In genomic region chr1:162587347-162587746, GRCh38 we compare ENCODE assay signal across 25 cellular contexts. TPM values are rescaled to one million over a fixed set of nuclear protein-coding genes. Genes with fewer than 3 reads are reported as not detected.
A peak's percentile ranks its signal among the peaks of the same experiment; 100 is the strongest.
DNase-seq lines count a peak whose midpoint lies in the region; ATAC-seq, FAIRE-seq and TF ChIP-seq lines count a peak whose summit lies in the region.
"Had no signal": no experiment of that assay in that cellular context is flagged by ENCODE, and none has a peak within 500 bp of the region (broad histone marks: within the 10 kb centered on the region; RNA-seq: fewer than 3 reads in every experiment).

No MANE protein-coding gene starts in this region.

- ATAC-seq in Panc1 (no peak), pancreas (peak; percentile 70 to 85 (median 81))
- ATAC-seq: activated T-helper 17 cell treated with anti-CD3 and anti-CD28 coated beads, Interleukin-2, amount 50 U/mL, for 72 hours; natural killer cell treated with Interleukin-12 subunit alpha and Interleukin-12 subunit beta and Interleukin-15 and Interleukin-18, amount 100 ng/mL, for 72 hours had no signal

- WGBS in pancreas, 2 donors: 9 to 18% methylated on average over 6 of the region's 6 CpGs

- intact Hi-C loops in Panc1 (cut with micrococcal nuclease; ENCODE audit: unreplicated experiment): no loop called here
- intact Hi-C loops in pancreas (cut with DNase I): no loop called here

- H3K36me3 ChIP-seq in Panc1 (ENCODE audit: control insufficient read depth, insufficient read depth, low read length): peaks cover 18% of the 10 kb centered on the region
- peaks cover 0 to 61% (median 6%) of the 10 kb centered on the region in 3 donors for H3K36me3 ChIP-seq in pancreas
- peaks cover 80% of the 10 kb centered on the region for H3K36me3 ChIP-seq in right atrium auricular region

- DNase-seq in NCI-H2081 (lab: John Stamatoyannopoulos, UW): peak; percentile 23 to 72
- no peak for DNase-seq in NCI-H2081 treated with DMSO at 0.1 percent for 48 hours (lab: John Stamatoyannopoulos, UW)
- peak; percentile 34 for DNase-seq in NCI-H1694 treated with DMSO at 0.1 percent for 48 hours (lab: John Stamatoyannopoulos, UW)
- no peak for DNase-seq in Panc1 (ENCODE audit: low read depth, low spot score)
- DNase-seq in pancreas: peak in 3 of 6 donors; percentile 48 to 57 (median 48)
- no peak for DNase-seq in NCI-H187 (lab: John Stamatoyannopoulos, UW)
- no peak for DNase-seq in SKM-1 treated with dmso at 0.1 percent for 144 hours (lab: John Stamatoyannopoulos, UW; ENCODE audit: unreplicated experiment)
- DNase-seq in right atrium auricular region (ENCODE audit: low spot score): no peak
- DNase-seq: activated CD4-positive, alpha-beta T cell treated with anti-CD3 and anti-CD28 coated beads for 48 hours; BE2C; foreskin melanocyte; KBM-7; kidney glomerular epithelial cell; mesenchymal stem cell; NCI-H1436; NCI-H69; stimulated activated CD4-positive, alpha-beta T cell treated with anti-CD3 and anti-CD28 coated beads, Interleukin-2, amount 100 ng/mL, for 48 hours had no signal

- TSS peak; percentile 18 for BruUV-seq in Panc1 (replicated peaks; lab: Mats Ljungman, UMichigan)

- H3K27me3 ChIP-seq in Panc1 (ENCODE audit: control insufficient read depth, insufficient read depth, low read length) (no peaks in the 10 kb centered on the region), pancreas (no peaks in the 10 kb centered on the region), right atrium auricular region (no peaks in the 10 kb centered on the region)
- H3K27me3 ChIP-seq: BE2C, vagina had no signal

- H3K27ac ChIP-seq in Panc1 (ENCODE audit: low read length) (no peak overlapping the region), pancreas (peak overlapping the region in 1 of 4 donors; percentile 39), right atrium auricular region (no peak overlapping the region)
- H3K27ac ChIP-seq: epithelial cell of prostate, vagina had no signal

- TF ChIP-seq CTCF in Panc1 (IDR thresholded peaks at IDR 0.05): no peak
- TF ChIP-seq CTCF in pancreas (IDR thresholded peaks at IDR 0.05): no peak
- no peak for TF ChIP-seq CTCF in right atrium auricular region (IDR thresholded peaks at IDR 0.05)

- H3K4me1 ChIP-seq in Panc1 (ENCODE audit: control insufficient read depth, insufficient read depth, low read length) (no peaks in the 10 kb centered on the region), pancreas (peaks cover 5 to 25% (median 9%) of the 10 kb centered on the region in 3 donors), right atrium auricular region (no peaks in the 10 kb centered on the region)
- H3K4me1 ChIP-seq: BE2C, vagina had no signal

- POLR2A ChIA-PET in Panc1 (lab: Charles Lee): interaction anchor here (0.6 kb wide), 1 partner anchor 172 kb away, joined by 3 read pairs; no protein-coding TSS in a partner anchor

- in situ Hi-C loops in Panc1 (cut with HindIII; ENCODE audit: low pct_unique_long_range_greater_than_20kb, low sequenced_read_pairs): no loop called here

- H3K4me3 ChIP-seq in Panc1 (ENCODE audit: low read depth in 2 of 2, low read length in 2 of 2): no peak overlapping the region
- H3K4me3 ChIP-seq in pancreas: no peak overlapping the region
- H3K4me3 ChIP-seq in right atrium auricular region: no peak overlapping the region
- H3K4me3 ChIP-seq: vagina had no signal

- FAIRE-seq in pancreas (lab: Jason Lieb, UNC): no peak
- FAIRE-seq: A204.1, bronchial epithelial cell, GM12892, H1 had no signal

- CTCF ChIA-PET in Panc1 (lab: Charles Lee): no interaction called here

- H3K9me3 ChIP-seq in Panc1 (ENCODE audit: control insufficient read depth, insufficient read depth, low read depth, low read length) (no peaks in the 10 kb centered on the region), pancreas (no peaks in the 10 kb centered on the region), right atrium auricular region (no peaks in the 10 kb centered on the region)
- H3K9me3 ChIP-seq: BE2C, vagina had no signal

RNA-seq across cellular contexts. Expression of gene UAP1, which starts 25.8 kb away (rescaled TPM):
- total RNA-seq in Panc1 (2021; ENCODE audit: unreplicated experiment): 97.7 TPM
- 60.1 TPM for polyA plus RNA-seq in Panc1 (2012; ENCODE audit: insufficient read length)
- 10 to 100 TPM; 42.0 to 53.8 (median 47.5) TPM for total RNA-seq in pancreas
- polyA plus RNA-seq in pancreas: 10 to 100 TPM; 38.7 to 47.3 TPM
- 10 to 100 TPM; 37.5 to 53.1 TPM for total RNA-seq in right atrium auricular region

RNA-seq across cellular contexts. Expression of gene DDR2, which starts 44.9 kb away (rescaled TPM):
- 1.9 TPM for total RNA-seq in Panc1 (2021; ENCODE audit: unreplicated experiment)
- 0.84 TPM for polyA plus RNA-seq in Panc1 (2012; ENCODE audit: insufficient read length)
- total RNA-seq in pancreas: 10 to 100 TPM in 1 of 6 donors, 1 to 10 TPM in 5; 2.5 to 14.6 (median 5.4) TPM
- 1 to 10 TPM; 1.4 to 2.8 TPM for polyA plus RNA-seq in pancreas
- total RNA-seq in right atrium auricular region: 10 to 100 TPM; 41.6 to 69.9 TPM

Comparison
In these comparisons a context has a peak if more than half of its experiments do, and no peak if none do; other contexts are left out.
1. DNase-seq: peak in NCI-H2081 (2 of 2) and NCI-H1694 treated with DMSO at 0.1 percent for 48 hours (single experiment); none in NCI-H2081 treated with DMSO at 0.1 percent for 48 hours (single experiment), Panc1 (single experiment), NCI-H187 (0 of 2), SKM-1 treated with dmso at 0.1 percent for 144 hours (single experiment) and right atrium auricular region (single experiment).